In the genomic region with DNA sequence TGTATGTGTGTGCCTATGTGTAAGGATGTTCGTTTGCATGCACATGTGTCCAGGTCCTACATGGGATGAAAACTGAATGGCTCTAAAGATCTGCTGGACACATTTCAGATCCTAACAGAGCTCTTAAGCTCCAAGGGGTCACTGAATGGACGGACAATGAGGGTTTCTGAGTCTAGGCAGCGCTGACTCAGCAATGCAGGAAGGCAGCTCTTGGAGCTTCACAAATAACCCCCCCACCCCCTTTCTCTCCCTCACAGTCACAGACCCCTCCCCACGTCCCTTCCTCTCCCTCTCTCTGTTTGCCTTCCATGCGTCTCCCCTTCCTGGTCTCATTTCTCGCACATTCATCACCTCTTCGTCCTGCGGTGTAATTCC, we compare ENCODE assay signal across 36 cellular contexts.
"Had no signal": no experiment of that assay in that cellular context is flagged by ENCODE, and none has a peak within 500 bp of the region (broad histone marks: within the 10 kb centered on the region; RNA-seq: fewer than 3 reads in every experiment).

No MANE protein-coding gene starts in this region.

- H3K4me3 Mint-ChIP-seq: activated B cell treated with CpG ODN at 0.5 μM for 24 hours; activated CD4-positive, alpha-beta memory T cell treated with anti-CD3 and anti-CD28 coated beads for 36 hours; activated naive CD4-positive, alpha-beta T cell treated with anti-CD3 and anti-CD28 coated beads for 36 hours; activated T-cell treated with anti-CD3 and anti-CD28 coated beads, Interleukin-2, amount 50 U/mL, for 4 hours; activated T-helper 1 cell treated with anti-CD3 and anti-CD28 coated beads, Interleukin-12 subunit alpha, Interleukin-12 subunit beta, Interleukin-2, Interleukin-4 antibody, amounts not matched to agents 30 ng/mL and 10 ng/mL and 1 ng/mL, durations not matched to agents 14 hours and 24 hours and 36 hours had no signal

- H3K27ac ChIP-seq: adrenal gland, body of pancreas, breast epithelium, Peyer's patch, VCaP had no signal

- H3K9me3 ChIP-seq: adrenal gland, body of pancreas, breast epithelium, Peyer's patch had no signal

- H3K27me3 ChIP-seq: body of pancreas, Peyer's patch had no signal

- H3K4me3 ChIP-seq: adrenal gland, body of pancreas, breast epithelium, Peyer's patch had no signal

- ATAC-seq: activated naive CD4-positive, alpha-beta T cell treated with anti-CD3 and anti-CD28 coated beads, Interleukin-2, amount 50 U/mL, for 72 hours; activated T-cell treated with anti-CD3 and anti-CD28 coated beads, Interleukin-2, amount 50 U/mL, for 4 hours; body of pancreas; PC-3; Right ventricle myocardium inferior; SK-N-SH treated with all-trans-retinoic acid at 6 μM for 48 hours had no signal

- H3K9me3 Mint-ChIP-seq: activated B cell treated with CpG ODN at 0.5 μM for 24 hours; activated CD4-positive, alpha-beta memory T cell treated with anti-CD3 and anti-CD28 coated beads for 36 hours; activated naive CD4-positive, alpha-beta T cell treated with anti-CD3 and anti-CD28 coated beads for 36 hours; activated naive CD4-positive, alpha-beta T cell treated with anti-CD3 and anti-CD28 coated beads, Interleukin-2, amount 50 U/mL, for 72 hours; activated T-cell treated with anti-CD3 and anti-CD28 coated beads, Interleukin-2, amount 50 U/mL, for 4 hours; activated T-helper 1 cell treated with anti-CD3 and anti-CD28 coated beads, Interleukin-12 subunit alpha, Interleukin-12 subunit beta, Interleukin-2, Interleukin-4 antibody, amounts not matched to agents 30 ng/mL and 10 ng/mL and 1 ng/mL, durations not matched to agents 14 hours and 24 hours and 36 hours had no signal

- DNase-seq: activated B cell treated with CpG ODN at 0.5 μM for 24 hours; activated CD4-positive, alpha-beta memory T cell treated with anti-CD3 and anti-CD28 coated beads for 36 hours; activated CD4-positive, alpha-beta T cell treated with anti-CD3 and anti-CD28 coated beads, Interleukin-2, amount 50 U/mL, for 1 hour; activated CD4-positive, CD25-positive, alpha-beta regulatory T cell treated with anti-CD3 and anti-CD28 coated beads, Interleukin-2, amount 50 U/mL, for 72 hours; activated CD8-positive, alpha-beta memory T cell treated with anti-CD3 and anti-CD28 coated beads, Interleukin-2, amount 50 U/mL, for 4 hours; activated gamma-delta T cell treated with Interleukin-2 at 50 U/mL for 16 hours; activated naive CD4-positive, alpha-beta T cell treated with anti-CD3 and anti-CD28 coated beads for 36 hours; activated T-cell treated with anti-CD3 and anti-CD28 coated beads for 4 hours; activated T-cell treated with anti-CD3 and anti-CD28 coated beads, Interleukin-2, amount 50 U/mL, for 4 hours; adrenal gland; body of pancreas; NCI-H1092 treated with DMSO at 0.1 percent for 48 hours; NCI-H1417; NCI-H146; NCI-H187; NCI-H2029 treated with DMSO at 0.1 percent for 48 hours; NCI-H2107; NCI-H2171; NCI-H510A; NCI-H526; NCI-H748 treated with DMSO at 0.1 percent for 48 hours; NK-92 treated with Interleukin-12 subunit alpha and Interleukin-12 subunit beta, amount 100 ng/mL, for 24 hours; PC-3; Peyer's patch; RPMI8226; SIG-M5; SW 1271; T-helper 1 cell; T-helper 2 cell; T-helper 9 cell had no signal

- H3K36me3 ChIP-seq: adrenal gland, breast epithelium, Peyer's patch had no signal

- H3K27ac Mint-ChIP-seq: activated B cell treated with CpG ODN at 0.5 μM for 24 hours; activated CD4-positive, alpha-beta memory T cell treated with anti-CD3 and anti-CD28 coated beads for 36 hours; activated naive CD4-positive, alpha-beta T cell treated with anti-CD3 and anti-CD28 coated beads for 36 hours; activated naive CD4-positive, alpha-beta T cell treated with anti-CD3 and anti-CD28 coated beads, Interleukin-2, amount 50 U/mL, for 72 hours; activated T-helper 1 cell treated with anti-CD3 and anti-CD28 coated beads, Interleukin-12 subunit alpha, Interleukin-12 subunit beta, Interleukin-2, Interleukin-4 antibody, amounts not matched to agents 30 ng/mL and 10 ng/mL and 1 ng/mL, durations not matched to agents 14 hours and 24 hours and 36 hours had no signal

- H3K36me3 Mint-ChIP-seq: activated CD4-positive, alpha-beta memory T cell treated with anti-CD3 and anti-CD28 coated beads for 36 hours; activated naive CD4-positive, alpha-beta T cell treated with anti-CD3 and anti-CD28 coated beads, Interleukin-2, amount 50 U/mL, for 72 hours had no signal

- H3K4me1 ChIP-seq: adrenal gland, body of pancreas, breast epithelium, Peyer's patch had no signal
